14 cellular contexts compared by ENCODE assay signal in genomic region chr6:106082735-106083398, GRCh38. TPM values are rescaled to one million over a fixed set of nuclear protein-coding genes. Genes with fewer than 3 reads are reported as not detected.
DNase-seq lines count a peak whose midpoint lies in the region; ATAC-seq, FAIRE-seq and TF ChIP-seq lines count a peak whose summit lies in the region.
"Had no signal": no experiment of that assay in that cellular context is flagged by ENCODE, and none has a peak within 500 bp of the region (broad histone marks: within the 10 kb centered on the region; RNA-seq: fewer than 3 reads in every experiment).

No MANE protein-coding gene starts in this region.

- H3K36me3 Mint-ChIP-seq in activated T-helper 1 cell treated with anti-CD3 and anti-CD28 coated beads, Interleukin-12 subunit alpha, Interleukin-12 subunit beta, Interleukin-2, Interleukin-4 antibody, amounts not matched to agents 30 ng/mL and 10 ng/mL and 1 ng/mL, durations not matched to agents 14 hours and 24 hours and 36 hours (ENCODE audit: low read depth): peaks cover 9% of the 10 kb centered on the region
- H3K36me3 Mint-ChIP-seq: naive thymus-derived CD8-positive, alpha-beta T cell had no signal

- H3K27ac Mint-ChIP-seq in activated T-helper 1 cell treated with anti-CD3 and anti-CD28 coated beads, Interleukin-12 subunit alpha, Interleukin-12 subunit beta, Interleukin-2, Interleukin-4 antibody, amounts not matched to agents 30 ng/mL and 10 ng/mL and 1 ng/mL, durations not matched to agents 14 hours and 24 hours and 36 hours: peak overlapping the region; percentile 80
- H3K27ac Mint-ChIP-seq: GM23338 had no signal

- H3K4me1 ChIP-seq in foreskin keratinocyte: peaks cover 33% of the 10 kb centered on the region
- H3K4me1 ChIP-seq in tibial artery: peaks cover 0 to 23% (median 10%) of the 10 kb centered on the region in 4 donors

- H3K4me3 ChIP-seq in tibial artery: no peak overlapping the region
- H3K4me3 ChIP-seq: GM23338, suprapubic skin had no signal

- DNase-seq in AG08396 (ENCODE audit: low spot score) (peak; percentile 64), GM12892 (ENCODE audit: insufficient read length) (no peak), foreskin keratinocyte (peak; percentile 80 to 95), tibial artery (no peak), DMS114 treated with DMSO at 0.1 percent for 48 hours (lab: John Stamatoyannopoulos, UW; ENCODE audit: unreplicated experiment) (no peak), HK-2 (ENCODE audit: unreplicated experiment) (no peak), NCI-H1436 (lab: John Stamatoyannopoulos, UW) (no peak)
- DNase-seq in activated T-helper 1 cell treated with anti-CD3 and anti-CD28 coated beads, Interleukin-12 subunit alpha, Interleukin-12 subunit beta, Interleukin-2, Interleukin-4 antibody, amounts not matched to agents 30 ng/mL and 10 ng/mL and 1 ng/mL, durations not matched to agents 14 hours and 24 hours and 36 hours (ENCODE audit: low spot score): no peak
- DNase-seq: DMS53; effector CD8-positive, alpha-beta T cell; naive thymus-derived CD8-positive, alpha-beta T cell; NCI-H524 treated with DMSO at 0.1 percent for 48 hours had no signal

- H3K27ac ChIP-seq in foreskin keratinocyte (peak overlapping the region; percentile 99), tibial artery (no peak overlapping the region)
- H3K27ac ChIP-seq: suprapubic skin had no signal

- peak; percentile 42 for FAIRE-seq in GM12892 (lab: Jason Lieb, UNC)

- intact Hi-C loops in activated T-helper 1 cell treated with anti-CD3 and anti-CD28 coated beads, Interleukin-12 subunit alpha, Interleukin-12 subunit beta, Interleukin-2, Interleukin-4 antibody, amounts not matched to agents 30 ng/mL and 10 ng/mL and 1 ng/mL, durations not matched to agents 14 hours and 24 hours and 36 hours (cut with micrococcal nuclease): no loop called here
- intact Hi-C loops in tibial artery (cut with DNase I; ENCODE audit: low total_unique reads): no loop called here

- no peak for TF ChIP-seq POLR2A in GM12892 (IDR thresholded peaks at IDR 0.05; ENCODE audit: low read depth, low read length)

- peaks cover 7% of the 10 kb centered on the region for H3K27me3 Mint-ChIP-seq in activated T-helper 1 cell treated with anti-CD3 and anti-CD28 coated beads, Interleukin-12 subunit alpha, Interleukin-12 subunit beta, Interleukin-2, Interleukin-4 antibody, amounts not matched to agents 30 ng/mL and 10 ng/mL and 1 ng/mL, durations not matched to agents 14 hours and 24 hours and 36 hours (ENCODE audit: insufficient read depth)

- no peaks in the 10 kb centered on the region for H3K9me3 ChIP-seq in tibial artery
- H3K9me3 ChIP-seq: suprapubic skin had no signal

- no peaks in the 10 kb centered on the region for H3K36me3 ChIP-seq in tibial artery
- H3K36me3 ChIP-seq: suprapubic skin had no signal

- H3K9me3 Mint-ChIP-seq in activated T-helper 1 cell treated with anti-CD3 and anti-CD28 coated beads, Interleukin-12 subunit alpha, Interleukin-12 subunit beta, Interleukin-2, Interleukin-4 antibody, amounts not matched to agents 30 ng/mL and 10 ng/mL and 1 ng/mL, durations not matched to agents 14 hours and 24 hours and 36 hours: no peaks in the 10 kb centered on the region
- H3K9me3 Mint-ChIP-seq: GM23338 had no signal

- H3K4me1 Mint-ChIP-seq in activated T-helper 1 cell treated with anti-CD3 and anti-CD28 coated beads, Interleukin-12 subunit alpha, Interleukin-12 subunit beta, Interleukin-2, Interleukin-4 antibody, amounts not matched to agents 30 ng/mL and 10 ng/mL and 1 ng/mL, durations not matched to agents 14 hours and 24 hours and 36 hours (ENCODE audit: low read depth): peaks cover 53% of the 10 kb centered on the region

- TF ChIP-seq CTCF in foreskin keratinocyte (conservative IDR thresholded peaks at IDR 0.05) (peak; percentile 38), tibial artery (IDR thresholded peaks at IDR 0.05) (no peak)

- H3K27me3 ChIP-seq in foreskin keratinocyte (no peaks in the 10 kb centered on the region), tibial artery (peaks cover 0 to 39% of the 10 kb centered on the region in 2 donors)
- H3K27me3 ChIP-seq: suprapubic skin had no signal

- peak; percentile 75 for ATAC-seq in foreskin keratinocyte
- ATAC-seq: GM23338; naive thymus-derived CD8-positive, alpha-beta T cell had no signal

- peak overlapping the region; percentile 67 for H3K4me3 Mint-ChIP-seq in activated T-helper 1 cell treated with anti-CD3 and anti-CD28 coated beads, Interleukin-12 subunit alpha, Interleukin-12 subunit beta, Interleukin-2, Interleukin-4 antibody, amounts not matched to agents 30 ng/mL and 10 ng/mL and 1 ng/mL, durations not matched to agents 14 hours and 24 hours and 36 hours
- H3K4me3 Mint-ChIP-seq: GM23338 had no signal

RNA-seq across cellular contexts. Expression of gene PRDM1, which starts 3.3 kb away (rescaled TPM):
- 12.7 TPM for polyA plus RNA-seq in GM12892 (2012; ENCODE audit: missing spikeins)
- total RNA-seq in activated T-helper 1 cell treated with anti-CD3 and anti-CD28 coated beads, Interleukin-12 subunit alpha, Interleukin-12 subunit beta, Interleukin-2, Interleukin-4 antibody, amounts not matched to agents 30 ng/mL and 10 ng/mL and 1 ng/mL, durations not matched to agents 14 hours and 24 hours and 36 hours: 74.1 and 78.8 TPM in 2 replicates
- total RNA-seq in foreskin keratinocyte: 10.1 and 19.6 TPM in 2 replicates
- polyA plus RNA-seq in foreskin keratinocyte: 3.4 and 5.9 TPM in 2 replicates

Comparison
In these comparisons a context has a peak if more than half of its experiments do, and no peak if none do; other contexts are left out.
1. DNase-seq: peak in AG08396 (single experiment) and foreskin keratinocyte (2 of 2); none in GM12892 (single experiment), activated T-helper 1 cell treated with anti-CD3 and anti-CD28 coated beads, Interleukin-12 subunit alpha, Interleukin-12 subunit beta, Interleukin-2, Interleukin-4 antibody, amounts not matched to agents 30 ng/mL and 10 ng/mL and 1 ng/mL, durations not matched to agents 14 hours and 24 hours and 36 hours (single experiment), tibial artery (0 of 2), DMS114 treated with DMSO at 0.1 percent for 48 hours (single experiment), HK-2 (single experiment) and NCI-H1436 (single experiment).